In genomic region chr3:59040902-59041301, GRCh38 we compare ENCODE assay signal across 13 cellular contexts. TPM values are rescaled to one million over a fixed set of nuclear protein-coding genes. Genes with fewer than 3 reads are reported as not detected.
DNase-seq lines count a peak whose midpoint lies in the region; ATAC-seq and TF ChIP-seq lines count a peak whose summit lies in the region.
"Had no signal": no experiment of that assay in that cellular context is flagged by ENCODE, and none has a peak within 500 bp of the region (broad histone marks: within the 10 kb centered on the region; RNA-seq: fewer than 3 reads in every experiment).

No MANE protein-coding gene starts in this region.

- peak; percentile 22 for DNase-seq in AG09319 (ENCODE audit: extremely low read depth, low read depth)
- peak; percentile 79 for DNase-seq in IMR-90
- DNase-seq in fibroblast of the conjunctiva (ENCODE audit: low read depth): peak; percentile 38
- no peak for DNase-seq in neuronal stem cell (ENCODE audit: low spot score)
- no peak for DNase-seq in GM03348 (ENCODE audit: low spot score)
- DNase-seq in activated gamma-delta T cell (lab: John Stamatoyannopoulos, UW): no peak
- no peak for DNase-seq in NCI-H1092 (lab: John Stamatoyannopoulos, UW)
- DNase-seq: CD4-positive, CD25-positive, alpha-beta regulatory T cell; H9; NCI-H1105; NCI-H187; Right ventricle myocardium superior had no signal

- H2AFZ ChIP-seq in IMR-90 (replicated peaks; ENCODE audit: low read length, poor library complexity) (no peak overlapping the region), neuronal stem cell (ENCODE audit: low read length) (peak overlapping the region; percentile 16)

- H3K9me1 ChIP-seq in IMR-90 (ENCODE audit: insufficient read depth, low read length): no peaks in the 10 kb centered on the region

- H2BK15ac ChIP-seq in IMR-90 (ENCODE audit: low read depth, low read length) (no peak overlapping the region), neuronal stem cell (ENCODE audit: low read length) (no peak overlapping the region)

- H3K36me3 ChIP-seq in IMR-90 (ENCODE audit: control insufficient read depth, insufficient read depth, low read length) (no peaks in the 10 kb centered on the region), neuronal stem cell (replicated peaks in 1 of 2; ENCODE audit: control insufficient read depth in 2 of 2, insufficient read depth in 2 of 2, low read length in 2 of 2) (no peaks in the 10 kb centered on the region)

- H3K27ac ChIP-seq in IMR-90 (ENCODE audit: insufficient read depth, low read length) (no peak overlapping the region), neuronal stem cell (replicated peaks; ENCODE audit: low read length) (no peak overlapping the region)
- H3K27ac ChIP-seq: SK-N-MC had no signal

- H2AK5ac ChIP-seq in IMR-90 (ENCODE audit: low read depth, low read length) (no peak overlapping the region), neuronal stem cell (ENCODE audit: low read depth, low read length) (no peak overlapping the region)

- H3K14ac ChIP-seq in IMR-90 (replicated peaks; ENCODE audit: low read depth, low read length): no peak overlapping the region
- H3K14ac ChIP-seq in neuronal stem cell (ENCODE audit: low read length): no peak overlapping the region

- H2BK120ac ChIP-seq in IMR-90 (ENCODE audit: low read depth, low read length) (no peak overlapping the region), neuronal stem cell (ENCODE audit: low read depth, low read length) (no peak overlapping the region)

- H3K4me3 ChIP-seq in IMR-90 (ENCODE audit: insufficient read depth, low read depth, low read length) (no peak overlapping the region), neuronal stem cell (ENCODE audit: low read length in 2 of 2) (no peak overlapping the region)
- H3K4me3 ChIP-seq: SK-N-MC had no signal

- H4K91ac ChIP-seq in IMR-90 (ENCODE audit: insufficient read depth, low read depth, low read length) (no peak overlapping the region), neuronal stem cell (ENCODE audit: low read depth, low read length, poor library complexity) (no peak overlapping the region)

- no peak for TF ChIP-seq CTCF in AG09319 (IDR thresholded peaks at IDR 0.05; ENCODE audit: low read depth, low read length)
- TF ChIP-seq CTCF in IMR-90 (conservative IDR thresholded peaks at IDR 0.05; ENCODE audit: low read depth, low read length): no peak

- no peak overlapping the region for H3K23ac ChIP-seq in IMR-90 (ENCODE audit: low read depth, low read length)
- no peak overlapping the region for H3K23ac ChIP-seq in neuronal stem cell (ENCODE audit: low read depth, low read length, poor library complexity)

- H4K8ac ChIP-seq in IMR-90 (ENCODE audit: low read depth in 2 of 2, low read length in 2 of 2) (no peak overlapping the region), neuronal stem cell (ENCODE audit: low read depth, low read length) (no peak overlapping the region)

- H3K4me1 ChIP-seq in IMR-90 (ENCODE audit: control insufficient read depth, insufficient read depth, low read length) (no peaks in the 10 kb centered on the region), neuronal stem cell (ENCODE audit: control insufficient read depth in 2 of 2, insufficient read depth in 1 of 2, low read depth in 1 of 2, low read length in 2 of 2) (peaks cover 0 to 6% of the 10 kb centered on the region in 2 donors)

- H3K79me1 ChIP-seq in IMR-90 (ENCODE audit: low read depth in 1 of 2, low read length in 2 of 2): no peaks in the 10 kb centered on the region
- H3K79me1 ChIP-seq in neuronal stem cell (ENCODE audit: low read depth, low read length): no peaks in the 10 kb centered on the region

- dilution Hi-C loops in IMR-90 (cut with HindIII; ENCODE audit: low sequenced_read_pairs, unreplicated experiment): no loop called here

- no peak for TF ChIP-seq RAD21 in IMR-90 (IDR thresholded peaks at IDR 0.05; ENCODE audit: low read length)

- CTCF ChIA-PET in IMR-90 (lab: Yijun Ruan, JAX): interaction anchor here (0.6 to 1.5 kb wide), 2 partner anchors 12 to 927 kb away, joined by 3 to 7 read pairs; no protein-coding TSS in a partner anchor

- H2BK20ac ChIP-seq in IMR-90 (ENCODE audit: low read depth, low read length): no peak overlapping the region

- in situ Hi-C loops in IMR-90 (cut with MboI; ENCODE audit: low sequenced_read_pairs): loop anchor here (10.0 kb wide), 1 partner anchor 216 kb away; no protein-coding TSS in a partner anchor

- no peak overlapping the region for H3K4me2 ChIP-seq in IMR-90 (ENCODE audit: low read depth, low read length)
- no peak overlapping the region for H3K4me2 ChIP-seq in neuronal stem cell (ENCODE audit: insufficient read depth, low read length, poor library complexity, severe bottlenecking)

- peak; percentile 81 for ATAC-seq in IMR-90 (ENCODE audit: low read depth)

- H3K18ac ChIP-seq in IMR-90 (ENCODE audit: low read depth, low read length) (no peak overlapping the region), neuronal stem cell (ENCODE audit: low read length) (no peak overlapping the region)

- no TSS peak for BruUV-seq in IMR-90 (replicated peaks; lab: Mats Ljungman, UMichigan)

- no peaks in the 10 kb centered on the region for H4K20me1 ChIP-seq in IMR-90 (ENCODE audit: insufficient read depth, low read length)

- no peak overlapping the region for H2AK9ac ChIP-seq in IMR-90 (replicated peaks; ENCODE audit: low read depth, low read length, poor library complexity)

- no peak overlapping the region for H4K5ac ChIP-seq in IMR-90 (ENCODE audit: low read depth, low read length)

- no peak overlapping the region for H3K56ac ChIP-seq in IMR-90 (ENCODE audit: extremely low read depth, insufficient read depth, low read length)

- H2BK12ac ChIP-seq in neuronal stem cell (ENCODE audit: low read length): no peak overlapping the region

- intact Hi-C loops in IMR-90 (cut with micrococcal nuclease): no loop called here

- no peak overlapping the region for H3K4ac ChIP-seq in IMR-90 (ENCODE audit: low read depth, low read length)
- H3K4ac ChIP-seq in neuronal stem cell (ENCODE audit: low read length): no peak overlapping the region

- H3K27me3 ChIP-seq in IMR-90 (ENCODE audit: control insufficient read depth, insufficient read depth, low read length) (no peaks in the 10 kb centered on the region), neuronal stem cell (ENCODE audit: control insufficient read depth in 3 of 3, insufficient read depth in 3 of 3, low read depth in 1 of 3, low read length in 3 of 3) (no peaks in the 10 kb centered on the region)

- no peak for TF ChIP-seq POLR2A in IMR-90 (IDR thresholded peaks at IDR 0.05; ENCODE audit: low read depth, low read length)

- POLR2A ChIA-PET in IMR-90 (lab: Charles Lee; ENCODE audit: unreplicated experiment): no interaction called here

- H3K9ac ChIP-seq in IMR-90 (ENCODE audit: low read depth, low read length) (no peak overlapping the region), neuronal stem cell (ENCODE audit: low read depth, low read length, poor library complexity) (no peak overlapping the region)

- H2BK5ac ChIP-seq in IMR-90 (ENCODE audit: low read depth, low read length, poor library complexity, severe bottlenecking) (no peak overlapping the region), neuronal stem cell (ENCODE audit: low read length) (no peak overlapping the region)

- H3K9me3 ChIP-seq in IMR-90 (ENCODE audit: control insufficient read depth, insufficient read depth, low read length) (no peaks in the 10 kb centered on the region), neuronal stem cell (replicated peaks in 1 of 2; ENCODE audit: control insufficient read depth in 2 of 2, insufficient read depth in 1 of 2, low read depth in 1 of 2, low read length in 2 of 2) (no peaks in the 10 kb centered on the region)

TF ChIP-seq in IMR-90, 13 proteins besides CTCF, POLR2A, EP300 and RAD21:
- no peak for TF ChIP-seq MAZ (IDR thresholded peaks at IDR 0.05; ENCODE audit: borderline replicate concordance, low read depth, low read length)
- peak; percentile 81 for TF ChIP-seq CEBPB (IDR thresholded peaks at IDR 0.05; ENCODE audit: low read depth, low read length)

RNA-seq across cellular contexts. Expression of gene CFAP20DC, which starts 8.9 kb away (rescaled TPM):
- total RNA-seq in IMR-90 (2012; rRNA removed): 1.6 and 2.8 TPM in 2 replicates
- 0.96 and 1.2 TPM in 2 replicates for polyA plus RNA-seq in IMR-90 (2012; rRNA removed)
- polyA plus RNA-seq in IMR-90 (2012; cell fraction: cytosol; rRNA removed): 0.32 and 0.40 TPM in 2 replicates
- 0.33 and 1.8 TPM in 2 replicates for polyA plus RNA-seq in IMR-90 (2012; cell fraction: nucleus; rRNA removed; ENCODE audit: low replicate concordance)
- polyA plus RNA-seq in neuronal stem cell (2013, experiment 1 of 2): 4.3 TPM
- 4.1 TPM for polyA plus RNA-seq in neuronal stem cell (2013, experiment 2 of 2)

Comparison
In these comparisons a context has a peak if more than half of its experiments do, and no peak if none do; other contexts are left out.
1. DNase-seq: peak in AG09319 (single experiment), IMR-90 (single experiment) and fibroblast of the conjunctiva (single experiment); none in neuronal stem cell (single experiment), GM03348 (single experiment), activated gamma-delta T cell (single experiment) and NCI-H1092 (single experiment).